In the genomic region with DNA sequence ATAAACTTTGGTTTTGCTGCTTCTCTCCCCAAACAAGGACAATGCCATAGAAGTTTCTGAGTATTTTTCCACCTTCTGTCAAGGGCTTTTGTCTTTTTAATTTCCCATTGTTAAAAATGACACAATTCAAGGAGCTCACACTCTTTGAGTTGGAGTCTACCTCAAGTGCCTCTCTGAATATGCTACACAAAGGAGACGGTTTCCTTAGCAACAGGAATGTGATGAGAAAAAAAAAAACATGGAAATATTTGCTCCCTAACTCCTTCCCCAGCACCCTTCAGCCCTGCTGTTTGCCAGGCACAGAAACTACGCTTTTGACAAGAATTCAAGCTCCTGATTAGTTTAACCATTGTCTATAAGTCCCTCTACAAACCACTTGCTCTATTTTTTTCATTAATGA, we compare ENCODE assay signal across 15 cellular contexts.
"Had no signal": no experiment of that assay in that cellular context is flagged by ENCODE, and none has a peak within 500 bp of the region (broad histone marks: within the 10 kb centered on the region; RNA-seq: fewer than 3 reads in every experiment).

No MANE protein-coding gene starts in this region.

- H3K9me3 ChIP-seq: esophagus muscularis mucosa, neutrophil, right lobe of liver, tibial artery, vagina had no signal

- H3K4me1 ChIP-seq: esophagus muscularis mucosa, tibial artery, vagina had no signal

- H3K4me3 Mint-ChIP-seq: activated T-cell treated with anti-CD3 and anti-CD28 coated beads, Interleukin-2, amount 50 U/mL, for 4 hours; stimulated activated effector memory CD8-positive, alpha-beta T cell treated with anti-CD3 and anti-CD28 coated beads, Interleukin-12 subunit alpha, Interleukin-12 subunit beta, amount 100 ng/mL, for 72 hours; T-helper 17 cell had no signal

- H3K9me3 Mint-ChIP-seq: activated naive CD4-positive, alpha-beta T cell treated with anti-CD3 and anti-CD28 coated beads, Interleukin-2, amount 50 U/mL, for 72 hours; activated T-cell treated with anti-CD3 and anti-CD28 coated beads, Interleukin-2, amount 50 U/mL, for 4 hours had no signal

- H3K36me3 Mint-ChIP-seq: activated naive CD4-positive, alpha-beta T cell treated with anti-CD3 and anti-CD28 coated beads, Interleukin-2, amount 50 U/mL, for 72 hours; stimulated activated effector memory CD8-positive, alpha-beta T cell treated with anti-CD3 and anti-CD28 coated beads, Interleukin-12 subunit alpha, Interleukin-12 subunit beta, amount 100 ng/mL, for 72 hours had no signal

- H3K27me3 Mint-ChIP-seq: T-helper 17 cell had no signal

- H3K27ac ChIP-seq: esophagus muscularis mucosa, neutrophil, right lobe of liver, tibial artery, vagina had no signal

- H3K4me3 ChIP-seq: esophagus muscularis mucosa, right lobe of liver, tibial artery, vagina had no signal

- H3K36me3 ChIP-seq: esophagus muscularis mucosa, neutrophil, right lobe of liver, tibial artery, vagina had no signal

- H3K4me1 Mint-ChIP-seq: stimulated activated effector memory CD8-positive, alpha-beta T cell treated with anti-CD3 and anti-CD28 coated beads, Interleukin-12 subunit alpha, Interleukin-12 subunit beta, amount 100 ng/mL, for 72 hours; T-helper 17 cell had no signal

- H3K27me3 ChIP-seq: neutrophil, right lobe of liver, tibial artery, vagina had no signal

- H3K27ac Mint-ChIP-seq: activated naive CD4-positive, alpha-beta T cell treated with anti-CD3 and anti-CD28 coated beads, Interleukin-2, amount 50 U/mL, for 72 hours; stimulated activated effector memory CD8-positive, alpha-beta T cell treated with anti-CD3 and anti-CD28 coated beads, Interleukin-12 subunit alpha, Interleukin-12 subunit beta, amount 100 ng/mL, for 72 hours; T-helper 17 cell had no signal

- ATAC-seq: activated naive CD4-positive, alpha-beta T cell treated with anti-CD3 and anti-CD28 coated beads, Interleukin-2, amount 50 U/mL, for 72 hours; activated T-cell treated with anti-CD3 and anti-CD28 coated beads, Interleukin-2, amount 50 U/mL, for 4 hours; left lobe of liver; right lobe of liver; stimulated activated effector memory CD8-positive, alpha-beta T cell treated with anti-CD3 and anti-CD28 coated beads, Interleukin-12 subunit alpha, Interleukin-12 subunit beta, amount 100 ng/mL, for 72 hours; T-helper 17 cell had no signal

- DNase-seq: activated effector memory CD4-positive, alpha-beta T cell treated with anti-CD3 and anti-CD28 coated beads, Interleukin-2, amount 50 U/mL, for 16 hours; activated T-cell treated with anti-CD3 and anti-CD28 coated beads, Interleukin-2, amount 50 U/mL, for 4 hours; amygdala; cerebellar nuclear complex; dermis blood vessel endothelial cell; mammary epithelial cell; right lobe of liver; T-helper 17 cell; tibial artery had no signal
